Comparison of ENCODE assay signal across 24 cellular contexts in genomic region chr14:67704018-67704417, GRCh38. TPM values are rescaled to one million over a fixed set of nuclear protein-coding genes. Genes with fewer than 3 reads are reported as not detected.
"Had no signal": no experiment of that assay in that cellular context is flagged by ENCODE, and none has a peak within 500 bp of the region (broad histone marks: within the 10 kb centered on the region; RNA-seq: fewer than 3 reads in every experiment).

No MANE protein-coding gene starts in this region.

- H3K27ac Mint-ChIP-seq: activated B cell treated with CpG ODN at 0.5 μM for 24 hours; activated CD4-positive, alpha-beta T cell treated with anti-CD3 and anti-CD28 coated beads for 36 hours; activated naive CD8-positive, alpha-beta T cell; activated T-helper 2 cell treated with anti-CD3 and anti-CD28 coated beads, Interferon-gamma antibody, Interleukin-2, Interleukin-4, amounts not matched to agents 10 μg/mL and 5 μg/mL and 100 μg/mL, durations not matched to agents 14 hours and 24 hours and 36 hours; effector memory CD8-positive, alpha-beta T cell; memory B cell; natural killer cell treated with Interleukin-12 subunit alpha and Interleukin-12 subunit beta and Interleukin-15 and Interleukin-18, amount 100 ng/mL, for 72 hours; stimulated activated naive B cell treated with anti-CD40 and anti-IgM and Interleukin-4, amounts not matched to agents 10 μg/mL and 1 μg/mL and 100 μg/mL, for 72 hours had no signal

- H3K36me3 Mint-ChIP-seq: activated naive CD8-positive, alpha-beta T cell; memory B cell; natural killer cell treated with Interleukin-12 subunit alpha and Interleukin-12 subunit beta and Interleukin-15 and Interleukin-18, amount 100 ng/mL, for 72 hours; stimulated activated naive B cell treated with anti-CD40 and anti-IgM and Interleukin-4, amounts not matched to agents 10 μg/mL and 1 μg/mL and 100 μg/mL, for 72 hours had no signal

- H3K9me3 Mint-ChIP-seq: activated B cell treated with CpG ODN at 0.5 μM for 24 hours; activated T-cell treated with anti-CD3 and anti-CD28 coated beads, Interleukin-2, amount 50 U/mL, for 4 hours; effector memory CD8-positive, alpha-beta T cell; memory B cell; natural killer cell treated with Interleukin-12 subunit alpha and Interleukin-12 subunit beta and Interleukin-15 and Interleukin-18, amount 100 ng/mL, for 72 hours; stimulated activated naive B cell treated with anti-CD40 and anti-IgM and Interleukin-4, amounts not matched to agents 10 μg/mL and 1 μg/mL and 100 μg/mL, for 72 hours had no signal

- H3K27me3 ChIP-seq: adrenal gland, ascending aorta, brain microvascular endothelial cell, dorsolateral prefrontal cortex, esophagus muscularis mucosa, sigmoid colon, transverse colon, uterus had no signal

- H3K9me3 ChIP-seq: adrenal gland, ascending aorta, esophagus muscularis mucosa, sigmoid colon, uterus had no signal

- H3K4me2 ChIP-seq: smooth muscle cell had no signal

- H3K27ac ChIP-seq: adrenal gland, ascending aorta, brain microvascular endothelial cell, esophagus muscularis mucosa, sigmoid colon, transverse colon, uterus had no signal

- H3K36me3 ChIP-seq: adrenal gland, ascending aorta, brain microvascular endothelial cell, esophagus muscularis mucosa, sigmoid colon, transverse colon, uterus had no signal

- H3K4me3 ChIP-seq: adrenal gland, ascending aorta, esophagus muscularis mucosa, sigmoid colon, smooth muscle cell, transverse colon, uterus had no signal

- DNase-seq: activated B cell treated with CpG ODN at 0.5 μM for 24 hours; activated CD8-positive, alpha-beta memory T cell treated with anti-CD3 and anti-CD28 coated beads, Interleukin-2, amount 50 U/mL, for 48 hours; activated naive CD4-positive, alpha-beta T cell; activated T-cell treated with anti-CD3 and anti-CD28 coated beads, Interleukin-2, amount 50 U/mL, for 4 hours; sigmoid colon; stimulated activated CD8-positive, alpha-beta memory T cell treated with anti-CD3 and anti-CD28 coated beads, Interleukin-4, amount 100 ng/mL, for 48 hours; T1000; transverse colon; uterus had no signal

- H3K4me1 ChIP-seq: adrenal gland, ascending aorta, esophagus muscularis mucosa, sigmoid colon, transverse colon, uterus had no signal

- H3K27me3 Mint-ChIP-seq: activated B cell treated with CpG ODN at 0.5 μM for 24 hours; activated naive CD8-positive, alpha-beta T cell; memory B cell had no signal

- H3K4me1 Mint-ChIP-seq: activated B cell treated with CpG ODN at 0.5 μM for 24 hours; activated CD4-positive, alpha-beta T cell treated with anti-CD3 and anti-CD28 coated beads for 36 hours had no signal

- H3K4me3 Mint-ChIP-seq: activated B cell treated with CpG ODN at 0.5 μM for 24 hours; activated CD4-positive, alpha-beta T cell treated with anti-CD3 and anti-CD28 coated beads for 36 hours; activated naive CD8-positive, alpha-beta T cell; activated T-cell treated with anti-CD3 and anti-CD28 coated beads, Interleukin-2, amount 50 U/mL, for 4 hours; effector memory CD8-positive, alpha-beta T cell; memory B cell; natural killer cell treated with Interleukin-12 subunit alpha and Interleukin-12 subunit beta and Interleukin-15 and Interleukin-18, amount 100 ng/mL, for 72 hours; stimulated activated naive B cell treated with anti-CD40 and anti-IgM and Interleukin-4, amounts not matched to agents 10 μg/mL and 1 μg/mL and 100 μg/mL, for 72 hours had no signal

RNA-seq across cellular contexts. Expression of gene RDH12, which starts 2.3 kb away (rescaled TPM):
- total RNA-seq: activated B cell treated with CpG ODN at 0.5 μM for 24 hours; activated CD4-positive, alpha-beta T cell treated with anti-CD3 and anti-CD28 coated beads for 36 hours; activated CD8-positive, alpha-beta memory T cell treated with anti-CD3 and anti-CD28 coated beads for 36 hours; activated T-helper 2 cell treated with anti-CD3 and anti-CD28 coated beads, Interferon-gamma antibody, Interleukin-2, Interleukin-4, amounts not matched to agents 10 μg/mL and 5 μg/mL and 100 μg/mL, durations not matched to agents 14 hours and 24 hours and 36 hours; ascending aorta; esophagus muscularis mucosa; natural killer cell treated with Interleukin-12 subunit alpha and Interleukin-12 subunit beta and Interleukin-15 and Interleukin-18, amount 100 ng/mL, for 72 hours; osteocyte; sigmoid colon; uterus had no signal
